1 cellular context compared by ENCODE assay signal in the genomic region with DNA sequence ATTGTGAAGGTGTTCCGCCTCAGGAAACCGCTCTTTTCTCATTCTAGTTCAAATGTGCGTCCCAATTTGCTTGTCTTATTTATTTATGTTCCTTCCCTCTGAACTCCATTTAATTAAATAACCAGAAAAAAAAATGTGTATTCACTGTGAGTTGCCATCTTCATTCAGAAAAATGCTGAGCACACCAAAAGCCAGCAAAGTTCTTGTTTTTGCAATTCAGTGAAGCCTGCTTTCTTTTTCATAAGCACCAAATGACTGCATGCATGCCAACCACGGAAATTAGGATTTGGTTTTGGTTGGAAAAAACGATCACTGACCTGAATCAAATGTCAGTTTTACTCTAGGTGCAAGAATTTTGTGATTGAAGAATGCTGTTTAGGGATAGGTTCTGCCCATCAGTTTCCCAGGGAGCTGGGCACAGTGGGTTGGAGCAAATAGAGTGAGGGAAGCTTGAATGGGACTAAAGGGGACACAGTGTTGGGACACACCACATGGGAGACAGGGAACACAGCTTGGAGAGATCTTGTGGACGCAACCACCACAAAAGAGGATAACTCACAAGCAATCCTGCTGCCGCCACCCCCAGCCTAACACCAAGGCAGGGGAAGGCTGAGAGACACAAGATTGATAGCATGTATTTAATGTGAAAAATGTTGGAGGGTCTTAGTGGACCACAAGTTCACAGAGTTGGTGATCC.
TF ChIP-seq lines count a peak whose summit lies in the region.

No MANE protein-coding gene starts in this region.

TF ChIP-seq in A549, 52 proteins besides CTCF, POLR2A, EP300 and RAD21 (continued from another document):
- TF ChIP-seq E2F6 (IDR thresholded peaks at IDR 0.05; ENCODE audit: borderline replicate concordance, low read depth) (no peak), ATOH8 (CRISPR knock-in tag; IDR thresholded peaks at IDR 0.05; ENCODE audit: low read depth) (no peak), MAX (IDR thresholded peaks at IDR 0.05) (no peak)
